Comparison of ENCODE assay signal across 10 cellular contexts in the genomic region with DNA sequence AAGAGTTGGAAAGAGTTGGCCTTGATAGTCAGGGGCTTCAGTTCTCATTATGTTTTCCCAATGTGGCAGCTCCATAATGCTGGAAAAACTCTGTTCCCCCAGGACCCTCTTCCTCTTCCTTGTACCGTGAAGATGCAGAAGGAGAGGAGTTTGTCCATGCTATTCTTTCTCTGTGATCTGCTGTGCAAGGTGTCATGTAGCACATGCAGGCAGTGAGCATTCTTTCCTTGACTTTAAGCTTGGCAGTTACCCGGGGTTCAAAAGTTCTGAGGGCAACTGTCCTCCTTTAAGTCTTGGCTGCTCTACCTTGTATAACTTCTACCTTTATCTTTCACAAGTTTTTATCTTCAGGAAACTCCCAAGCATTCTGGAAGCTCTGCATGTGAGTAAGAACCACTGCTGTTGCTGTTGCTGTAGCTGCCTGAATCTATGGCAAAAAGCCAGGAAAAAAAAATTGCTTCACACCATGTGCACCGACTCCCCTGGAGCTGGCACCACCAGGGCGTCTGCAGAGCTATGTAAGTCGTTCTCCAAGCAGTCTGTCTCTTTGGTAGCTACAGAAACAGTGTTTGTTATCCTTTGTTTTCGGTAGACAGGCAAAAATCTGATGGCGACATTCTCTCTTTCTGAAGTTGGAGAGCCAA. TPM values are rescaled to one million over a fixed set of nuclear protein-coding genes. Genes with fewer than 3 reads are reported as not detected.
DNase-seq lines count a peak whose midpoint lies in the region; TF ChIP-seq lines count a peak whose summit lies in the region.
"Had no signal": no experiment of that assay in that cellular context is flagged by ENCODE, and none has a peak within 500 bp of the region (broad histone marks: within the 10 kb centered on the region; RNA-seq: fewer than 3 reads in every experiment).

No MANE protein-coding gene starts in this region.

- H3K9ac ChIP-seq in liver (ENCODE audit: low read depth in 1 of 2, low read length in 2 of 2): no peak overlapping the region

- H3K4me3 ChIP-seq in liver (ENCODE audit: low read depth in 1 of 3, low read length in 3 of 3) (no peak overlapping the region), BE2C (ENCODE audit: low read depth, low read length) (no peak overlapping the region)
- H3K4me3 ChIP-seq: skin epidermis had no signal

- peak overlapping the region in 1 of 2 donors; percentile 11 for H3K27ac ChIP-seq in liver (ENCODE audit: low read depth in 1 of 2, low read length in 2 of 2)

- H3K36me3 ChIP-seq in liver (ENCODE audit: control insufficient read depth in 4 of 4, insufficient read depth in 3 of 4, low read depth in 1 of 4, low read length in 3 of 4): peaks cover 0 to 3% (median 0%) of the 10 kb centered on the region in 4 donors
- peaks cover 5% of the 10 kb centered on the region for H3K36me3 ChIP-seq in BE2C

- WGBS in liver: 28% methylated on average over 7 of the region's 7 CpGs

- no peaks in the 10 kb centered on the region for H3K9me3 ChIP-seq in liver (ENCODE audit: control insufficient read depth in 4 of 4, low read length in 3 of 4)
- no peaks in the 10 kb centered on the region for H3K9me3 ChIP-seq in BE2C

- TF ChIP-seq CTCF in liver (IDR thresholded peaks at IDR 0.05; ENCODE audit: low read depth, low read length, missing input control) (no peak), BE2C (IDR thresholded peaks at IDR 0.05; ENCODE audit: low read depth, low read length) (no peak)

- H3K27me3 ChIP-seq in liver (ENCODE audit: control insufficient read depth in 4 of 4, insufficient read depth in 4 of 4, low read length in 3 of 4) (no peaks in the 10 kb centered on the region), BE2C (no peaks in the 10 kb centered on the region)

- H3K4me1 ChIP-seq in liver (ENCODE audit: control insufficient read depth in 4 of 4, insufficient read depth in 4 of 4, low read length in 3 of 4) (peaks cover 3 to 32% (median 30%) of the 10 kb centered on the region in 4 donors), BE2C (no peaks in the 10 kb centered on the region)

- DNase-seq in NCI-H748 (lab: John Stamatoyannopoulos, UW; ENCODE audit: unreplicated experiment) (peak; percentile 19), NCI-H748 treated with DMSO at 0.1 percent for 48 hours (lab: John Stamatoyannopoulos, UW) (no peak), dedifferentiated amniotic fluid mesenchymal stem cell (ENCODE audit: extremely low spot score) (peak; percentile 60), ureter (ENCODE audit: low spot score) (peak; percentile 45), BE2C (no peak)
- DNase-seq in stimulated activated CD4-positive, alpha-beta T cell treated with anti-CD3 and anti-CD28 coated beads, Interleukin-2, amount 100 ng/mL, for 48 hours: no peak
- no peak for DNase-seq in activated CD4-positive, alpha-beta T cell treated with anti-CD3 and anti-CD28 coated beads for 48 hours
- DNase-seq: NCI-H524 treated with DMSO at 0.1 percent for 48 hours had no signal

- TF ChIP-seq RAD21 in liver (IDR thresholded peaks at IDR 0.05): peak in 1 of 2 donors; percentile 34

TF ChIP-seq in liver, 16 proteins besides CTCF, POLR2A, EP300 and RAD21:
- TF ChIP-seq, protein P1, sequence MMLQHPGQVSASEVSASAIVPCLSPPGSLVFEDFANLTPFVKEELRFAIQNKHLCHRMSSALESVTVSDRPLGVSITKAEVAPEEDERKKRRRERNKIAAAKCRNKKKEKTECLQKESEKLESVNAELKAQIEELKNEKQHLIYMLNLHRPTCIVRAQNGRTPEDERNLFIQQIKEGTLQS (IDR thresholded peaks at IDR 0.05): no peak
- TF ChIP-seq, protein P2, sequence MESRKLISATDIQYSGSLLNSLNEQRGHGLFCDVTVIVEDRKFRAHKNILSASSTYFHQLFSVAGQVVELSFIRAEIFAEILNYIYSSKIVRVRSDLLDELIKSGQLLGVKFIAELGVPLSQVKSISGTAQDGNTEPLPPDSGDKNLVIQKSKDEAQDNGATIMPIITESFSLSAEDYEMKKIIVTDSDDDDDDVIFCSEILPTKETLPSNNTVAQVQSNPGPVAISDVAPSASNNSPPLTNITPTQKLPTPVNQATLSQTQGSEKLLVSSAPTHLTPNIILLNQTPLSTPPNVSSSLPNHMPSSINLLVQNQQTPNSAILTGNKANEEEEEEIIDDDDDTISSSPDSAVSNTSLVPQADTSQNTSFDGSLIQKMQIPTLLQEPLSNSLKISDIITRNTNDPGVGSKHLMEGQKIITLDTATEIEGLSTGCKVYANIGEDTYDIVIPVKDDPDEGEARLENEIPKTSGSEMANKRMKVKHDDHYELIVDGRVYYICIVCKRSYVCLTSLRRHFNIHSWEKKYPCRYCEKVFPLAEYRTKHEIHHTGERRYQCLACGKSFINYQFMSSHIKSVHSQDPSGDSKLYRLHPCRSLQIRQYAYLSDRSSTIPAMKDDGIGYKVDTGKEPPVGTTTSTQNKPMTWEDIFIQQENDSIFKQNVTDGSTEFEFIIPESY (IDR thresholded peaks at IDR 0.05): no peak
- peak; percentile 45 to 48 for TF ChIP-seq RXRA (IDR thresholded peaks at IDR 0.05)
- TF ChIP-seq, protein P3, sequence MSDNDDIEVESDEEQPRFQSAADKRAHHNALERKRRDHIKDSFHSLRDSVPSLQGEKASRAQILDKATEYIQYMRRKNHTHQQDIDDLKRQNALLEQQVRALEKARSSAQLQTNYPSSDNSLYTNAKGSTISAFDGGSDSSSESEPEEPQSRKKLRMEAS (IDR thresholded peaks at IDR 0.05): peak; percentile 82
- TF ChIP-seq HNF4A (conservative IDR thresholded peaks at IDR 0.05): peak; percentile 17 to 36
- TF ChIP-seq SP1 (IDR thresholded peaks at IDR 0.05): peak; percentile 22

RNA-seq across cellular contexts. Expression of a gene that starts 42.7 kb away (rescaled TPM):
- total RNA-seq in liver: 10 to 100 TPM; 37.4 to 87.3 TPM
- polyA plus RNA-seq in liver: 10 to 100 TPM; 28.3 to 31.7 TPM
- 9.0 TPM for total RNA-seq in ureter
- 146 TPM for polyA plus RNA-seq in BE2C (2012; ENCODE audit: insufficient read depth, insufficient read length, low read depth)

Comparison
In these comparisons a context has a peak if more than half of its experiments do, and no peak if none do; other contexts are left out.
1. DNase-seq: peak in NCI-H748 (single experiment), dedifferentiated amniotic fluid mesenchymal stem cell (single experiment) and ureter (single experiment); none in NCI-H748 treated with DMSO at 0.1 percent for 48 hours (single experiment), stimulated activated CD4-positive, alpha-beta T cell treated with anti-CD3 and anti-CD28 coated beads, Interleukin-2, amount 100 ng/mL, for 48 hours (0 of 2), BE2C (single experiment) and activated CD4-positive, alpha-beta T cell treated with anti-CD3 and anti-CD28 coated beads for 48 hours (single experiment).